In the genomic region with DNA sequence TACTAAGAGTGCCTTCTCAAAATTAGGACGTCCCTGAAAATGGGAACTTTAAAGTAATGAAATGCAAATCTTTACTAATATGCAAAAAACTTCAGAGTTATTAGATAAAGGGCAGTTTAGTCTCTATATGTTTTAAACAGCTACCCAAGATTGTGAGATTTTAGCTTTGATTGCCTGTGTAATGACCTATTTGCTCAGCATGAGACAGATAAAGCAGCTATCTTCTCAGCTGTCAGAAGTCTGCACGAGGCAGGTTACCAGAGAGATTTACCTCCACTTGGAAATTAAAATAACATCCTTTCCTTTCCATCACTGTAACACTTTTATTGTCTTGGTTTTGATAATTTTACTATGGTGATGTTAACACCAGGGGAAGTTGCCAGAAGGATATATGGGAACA, we compare ENCODE assay signal across 28 cellular contexts.
"Had no signal": no experiment of that assay in that cellular context is flagged by ENCODE, and none has a peak within 500 bp of the region (broad histone marks: within the 10 kb centered on the region; RNA-seq: fewer than 3 reads in every experiment).

No MANE protein-coding gene starts in this region.

- H3K9me3 Mint-ChIP-seq: nephron progenitor cell; neural progenitor cell; stimulated activated naive CD8-positive, alpha-beta T cell treated with anti-CD3 and anti-CD28 coated beads, Interleukin-15, Interleukin-2, amounts not matched to agents 100 ng/mL and 50 ng/mL, for 24 hours had no signal

- H3K36me3 Mint-ChIP-seq: natural killer cell treated with Interleukin-12 subunit alpha and Interleukin-12 subunit beta and Interleukin-15 and Interleukin-18, amount 100 ng/mL, for 72 hours; neural progenitor cell; stimulated activated effector memory CD8-positive, alpha-beta T cell treated with anti-CD3 and anti-CD28 coated beads, Interleukin-12 subunit alpha, Interleukin-12 subunit beta, amount 100 ng/mL, for 72 hours; stimulated activated naive B cell treated with anti-CD40 and anti-IgM and Interleukin-4, amounts not matched to agents 10 μg/mL and 1 μg/mL and 100 μg/mL, for 72 hours had no signal

- H3K4me3 Mint-ChIP-seq: natural killer cell treated with Interleukin-12 subunit alpha and Interleukin-12 subunit beta and Interleukin-15 and Interleukin-18, amount 100 ng/mL, for 72 hours; nephron progenitor cell; neural progenitor cell; stimulated activated effector memory CD8-positive, alpha-beta T cell treated with anti-CD3 and anti-CD28 coated beads, Interleukin-12 subunit alpha, Interleukin-12 subunit beta, amount 100 ng/mL, for 72 hours; stimulated activated naive B cell treated with anti-CD40 and anti-IgM and Interleukin-4, amounts not matched to agents 10 μg/mL and 1 μg/mL and 100 μg/mL, for 72 hours; stimulated activated naive CD8-positive, alpha-beta T cell treated with anti-CD3 and anti-CD28 coated beads, Interleukin-15, Interleukin-2, amounts not matched to agents 100 ng/mL and 50 ng/mL, for 24 hours had no signal

- H3K36me3 ChIP-seq: neural progenitor cell, ovary, right lobe of liver, sigmoid colon, stomach, thoracic aorta, thyroid gland, tibial nerve, upper lobe of left lung, vagina had no signal

- H3K79me2 ChIP-seq: parathyroid adenoma had no signal

- H2AFZ ChIP-seq: neural progenitor cell, parathyroid adenoma had no signal

- ATAC-seq: natural killer cell treated with Interleukin-12 subunit alpha and Interleukin-12 subunit beta and Interleukin-15 and Interleukin-18, amount 100 ng/mL, for 72 hours; psoas muscle; right cardiac atrium; right lobe of liver; stimulated activated effector memory CD8-positive, alpha-beta T cell treated with anti-CD3 and anti-CD28 coated beads, Interleukin-12 subunit alpha, Interleukin-12 subunit beta, amount 100 ng/mL, for 72 hours; stimulated activated naive B cell treated with anti-CD40 and anti-IgM and Interleukin-4, amounts not matched to agents 10 μg/mL and 1 μg/mL and 100 μg/mL, for 72 hours had no signal

- H3K4me2 ChIP-seq: neural progenitor cell had no signal

- DNase-seq: nephron progenitor cell; occipital lobe; ovary; posterior cingulate gyrus; psoas muscle; right cardiac atrium; right lobe of liver; sigmoid colon; small intestine; stimulated activated CD4-positive, alpha-beta T cell treated with anti-CD3 and anti-CD28 coated beads, Interleukin-15, amount 100 ng/mL, for 24 hours; stimulated activated CD4-positive, alpha-beta T cell treated with anti-CD3 and anti-CD28 coated beads, Interleukin-2, amount 100 ng/mL, for 24 hours; stimulated activated CD4-positive, alpha-beta T cell treated with anti-CD3 and anti-CD28 coated beads, Interleukin-2, amount 100 ng/mL, for 48 hours; stimulated activated CD4-positive, alpha-beta T cell treated with anti-CD3 and anti-CD28 coated beads, Interleukin-4, amount 100 ng/mL, for 24 hours; stimulated activated naive B cell treated with anti-CD40 and anti-IgM and Interleukin-4, amounts not matched to agents 10 μg/mL and 1 μg/mL and 100 μg/mL, for 72 hours; stimulated activated naive CD4-positive, alpha-beta T cell treated with Interleukin-2 at 50 U/mL for 16 hours; stomach; thyroid gland; trophoblast cell; upper lobe of left lung had no signal

- H3K27ac Mint-ChIP-seq: natural killer cell treated with Interleukin-12 subunit alpha and Interleukin-12 subunit beta and Interleukin-15 and Interleukin-18, amount 100 ng/mL, for 72 hours; nephron progenitor cell; neural progenitor cell; progenitor cell of endocrine pancreas; stimulated activated effector memory CD8-positive, alpha-beta T cell treated with anti-CD3 and anti-CD28 coated beads, Interleukin-12 subunit alpha, Interleukin-12 subunit beta, amount 100 ng/mL, for 72 hours; stimulated activated naive B cell treated with anti-CD40 and anti-IgM and Interleukin-4, amounts not matched to agents 10 μg/mL and 1 μg/mL and 100 μg/mL, for 72 hours; stimulated activated naive CD8-positive, alpha-beta T cell treated with anti-CD3 and anti-CD28 coated beads, Interleukin-15, Interleukin-2, amounts not matched to agents 100 ng/mL and 50 ng/mL, for 24 hours had no signal

- H3K4me1 Mint-ChIP-seq: nephron progenitor cell; stimulated activated effector memory CD8-positive, alpha-beta T cell treated with anti-CD3 and anti-CD28 coated beads, Interleukin-12 subunit alpha, Interleukin-12 subunit beta, amount 100 ng/mL, for 72 hours; stimulated activated naive B cell treated with anti-CD40 and anti-IgM and Interleukin-4, amounts not matched to agents 10 μg/mL and 1 μg/mL and 100 μg/mL, for 72 hours had no signal

- H3K9ac ChIP-seq: neural progenitor cell, parathyroid adenoma had no signal

- H3K4me3 ChIP-seq: neural progenitor cell, ovary, psoas muscle, right lobe of liver, sigmoid colon, stomach, thoracic aorta, thyroid gland, tibial nerve, upper lobe of left lung, vagina had no signal

- H3K27ac ChIP-seq: neural progenitor cell, ovary, parathyroid adenoma, psoas muscle, right lobe of liver, sigmoid colon, stomach, thoracic aorta, thyroid gland, tibial nerve, upper lobe of left lung, vagina had no signal

- H3K27me3 Mint-ChIP-seq: natural killer cell treated with Interleukin-12 subunit alpha and Interleukin-12 subunit beta and Interleukin-15 and Interleukin-18, amount 100 ng/mL, for 72 hours; progenitor cell of endocrine pancreas; stimulated activated naive B cell treated with anti-CD40 and anti-IgM and Interleukin-4, amounts not matched to agents 10 μg/mL and 1 μg/mL and 100 μg/mL, for 72 hours; stimulated activated naive CD8-positive, alpha-beta T cell treated with anti-CD3 and anti-CD28 coated beads, Interleukin-15, Interleukin-2, amounts not matched to agents 100 ng/mL and 50 ng/mL, for 24 hours had no signal

- H3K9me3 ChIP-seq: ovary, psoas muscle, right lobe of liver, sigmoid colon, stomach, thoracic aorta, thyroid gland, tibial nerve, upper lobe of left lung, vagina had no signal

- H3K27me3 ChIP-seq: neural progenitor cell, ovary, right lobe of liver, sigmoid colon, stomach, thyroid gland, tibial nerve, upper lobe of left lung, vagina had no signal

- H3K4me1 ChIP-seq: neural progenitor cell, parathyroid adenoma, psoas muscle, right lobe of liver, sigmoid colon, stomach, thyroid gland, tibial nerve, upper lobe of left lung, vagina had no signal
